ENCODE assay signal across 10 cellular contexts in the genomic region with DNA sequence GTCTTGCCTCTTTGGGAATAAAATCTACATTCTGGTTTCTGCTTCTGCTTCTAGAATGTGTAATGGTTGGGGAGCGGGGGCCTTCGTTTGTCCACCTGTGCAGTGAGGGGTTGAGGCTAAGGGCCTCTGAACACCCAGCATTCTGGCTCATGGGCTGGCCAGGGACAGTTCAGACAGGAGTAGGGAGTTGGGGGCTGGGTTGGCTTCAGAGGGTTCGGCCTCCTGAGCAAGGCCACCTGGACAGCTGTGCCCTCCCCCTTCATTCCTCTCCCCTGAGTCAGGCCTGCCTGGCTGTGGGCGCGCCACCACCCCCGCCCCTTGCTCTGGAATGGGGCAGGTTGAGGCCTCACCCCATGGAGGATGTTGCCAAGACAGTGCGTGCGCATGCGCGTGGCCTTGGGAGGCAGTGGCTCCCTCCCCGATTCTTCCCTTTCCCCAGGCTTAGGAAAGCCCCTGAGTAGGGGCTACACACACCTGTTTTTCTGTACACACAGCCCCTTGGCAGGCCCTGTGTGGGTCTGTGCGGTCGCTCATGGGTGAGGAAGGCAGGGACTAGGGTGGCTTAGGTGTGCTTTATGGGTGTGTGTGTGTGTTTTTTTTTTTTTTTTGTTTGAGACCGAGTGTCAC. TPM values are rescaled to one million over a fixed set of nuclear protein-coding genes. Genes with fewer than 3 reads are reported as not detected.
DNase-seq lines count a peak whose midpoint lies in the region; ATAC-seq and TF ChIP-seq lines count a peak whose summit lies in the region.
"Had no signal": no experiment of that assay in that cellular context is flagged by ENCODE, and none has a peak within 500 bp of the region (broad histone marks: within the 10 kb centered on the region; RNA-seq: fewer than 3 reads in every experiment).

No MANE protein-coding gene starts in this region.

- H3K4me3 ChIP-seq in astrocyte of the spinal cord (ENCODE audit: low read depth, low read length), result no peak overlapping the region
- no peak overlapping the region for H3K4me3 ChIP-seq in upper lobe of left lung
- no peak overlapping the region for H3K4me3 ChIP-seq in aorta (ENCODE audit: low read length in 2 of 2)

- CTCF ChIA-PET in activated naive CD4-positive, alpha-beta T cell treated with anti-CD3 and anti-CD28 coated beads for 36 hours (lab: Charles Lee), result interaction anchor here (1.1 to 2.9 kb wide), 2 partner anchors 13 kb away, joined by 3 to 15 read pairs; no protein-coding TSS in a partner anchor

- H3K4me3 Mint-ChIP-seq in activated naive CD4-positive, alpha-beta T cell treated with anti-CD3 and anti-CD28 coated beads for 36 hours, result no peak overlapping the region
- H3K4me3 Mint-ChIP-seq: neural crest cell had no signal

- peak overlapping the region; percentile 56 for H3K27ac Mint-ChIP-seq in activated naive CD4-positive, alpha-beta T cell treated with anti-CD3 and anti-CD28 coated beads for 36 hours

- TF ChIP-seq POLR2A in upper lobe of left lung (IDR thresholded peaks at IDR 0.05), result peak in 1 of 4 donors; percentile 36

- intact Hi-C loops in activated naive CD4-positive, alpha-beta T cell treated with anti-CD3 and anti-CD28 coated beads for 36 hours (cut with micrococcal nuclease), result loop anchor here (1.0 kb wide), 1 partner anchor 39 kb away; no protein-coding TSS in a partner anchor
- intact Hi-C loops in aorta (cut with DNase I), result loop anchor here in 1 of 2 donors (5.0 kb wide), 1 partner anchor 48 kb away; no protein-coding TSS in a partner anchor

- H3K4me1 Mint-ChIP-seq in activated naive CD4-positive, alpha-beta T cell treated with anti-CD3 and anti-CD28 coated beads for 36 hours (ENCODE audit: low read depth), result peaks cover 26% of the 10 kb centered on the region

- WGBS in upper lobe of left lung, 2 donors, result 68 to 80% methylated on average over 6 to 14 of the region's 14 CpGs
- WGBS in aorta, 2 donors, result 86 to 91% methylated on average over 14 of the region's 14 CpGs

- no peaks in the 10 kb centered on the region for H3K36me3 Mint-ChIP-seq in activated naive CD4-positive, alpha-beta T cell treated with anti-CD3 and anti-CD28 coated beads for 36 hours (ENCODE audit: low read depth)

- no peak for TF ChIP-seq CTCF in astrocyte of the spinal cord (IDR thresholded peaks at IDR 0.05; ENCODE audit: low read depth, low read length)
- TF ChIP-seq CTCF in upper lobe of left lung (IDR thresholded peaks at IDR 0.05), result no peak

- in situ Hi-C loops in astrocyte of the spinal cord (cut with HindIII; ENCODE audit: low sequenced_read_pairs), result no loop called here

- peak in 1 of 4 donors; percentile 77 for TF ChIP-seq EP300 in upper lobe of left lung (IDR thresholded peaks at IDR 0.05)

- H3K27ac ChIP-seq in upper lobe of left lung, result peak overlapping the region; percentile 85 to 91 (median 86)
- no peak overlapping the region for H3K27ac ChIP-seq in aorta (ENCODE audit: low read depth in 1 of 2, low read length in 2 of 2)

- no peaks in the 10 kb centered on the region for H3K27me3 Mint-ChIP-seq in activated naive CD4-positive, alpha-beta T cell treated with anti-CD3 and anti-CD28 coated beads for 36 hours (ENCODE audit: low read depth)

- no peaks in the 10 kb centered on the region for H3K36me3 ChIP-seq in upper lobe of left lung
- no peaks in the 10 kb centered on the region for H3K36me3 ChIP-seq in aorta (ENCODE audit: control insufficient read depth in 1 of 2, insufficient read depth in 2 of 2, low read length in 1 of 2)

- no peaks in the 10 kb centered on the region for H3K9me3 ChIP-seq in upper lobe of left lung
- no peaks in the 10 kb centered on the region for H3K9me3 ChIP-seq in aorta (ENCODE audit: control insufficient read depth, low read length)

- DNase-seq in activated naive CD4-positive, alpha-beta T cell treated with anti-CD3 and anti-CD28 coated beads for 36 hours, result no peak
- DNase-seq in activated naive CD4-positive, alpha-beta T cell treated with anti-CD3 and anti-CD28 coated beads, Interleukin-2, amount 50 U/mL, for 16 hours, result no peak
- DNase-seq in astrocyte of the spinal cord (ENCODE audit: low read depth, low spot score) (peak; percentile 49), left kidney (ENCODE audit: low read depth, low spot score) (peak; percentile 95), upper lobe of left lung (peak; percentile 94 to 97), aorta (no peak), DMS79 treated with DMSO at 0.1 percent for 48 hours (lab: John Stamatoyannopoulos, UW) (no peak), mesenteric fat pad (ENCODE audit: low spot score) (no peak)
- DNase-seq: NCI-H524 treated with DMSO at 0.1 percent for 48 hours had no signal

- ATAC-seq in upper lobe of left lung (ENCODE audit: low FRiP score in 2 of 2) (peak; percentile 80 to 96), aorta (ENCODE audit: low FRiP score) (no peak)

- H3K27me3 ChIP-seq in upper lobe of left lung, result no peaks in the 10 kb centered on the region
- no peaks in the 10 kb centered on the region for H3K27me3 ChIP-seq in aorta (ENCODE audit: control insufficient read depth in 1 of 2, insufficient read depth in 2 of 2, low read length in 1 of 2)

- H3K9me3 Mint-ChIP-seq in activated naive CD4-positive, alpha-beta T cell treated with anti-CD3 and anti-CD28 coated beads for 36 hours, result no peaks in the 10 kb centered on the region
- H3K9me3 Mint-ChIP-seq: neural crest cell had no signal

- H3K4me1 ChIP-seq in upper lobe of left lung (peaks cover 22 to 63% (median 46%) of the 10 kb centered on the region in 4 donors), aorta (ENCODE audit: control insufficient read depth in 1 of 2, insufficient read depth in 2 of 2, low read length in 2 of 2) (no peaks in the 10 kb centered on the region)

RNA-seq across cellular contexts. Expression of gene YARS1, which starts 57.0 kb away (rescaled TPM):
- 100 to 1,000 TPM; 293 to 312 TPM for total RNA-seq in activated naive CD4-positive, alpha-beta T cell treated with anti-CD3 and anti-CD28 coated beads for 36 hours
- total RNA-seq in upper lobe of left lung (100 to 1,000 TPM in 3 of 6 donors, 10 to 100 TPM in 3; 82.1 to 110 (median 95.1) TPM), aorta (10 to 100 TPM; 55.2 to 76.1 TPM), mesenteric fat pad (125 TPM)
- polyA plus RNA-seq in aorta, result 10 to 100 TPM; 20.4 to 38.7 TPM

RNA-seq across cellular contexts. Expression of gene S100PBP, which starts 57.3 kb away (rescaled TPM):
- 10 to 100 TPM; 26.1 to 31.2 TPM for total RNA-seq in activated naive CD4-positive, alpha-beta T cell treated with anti-CD3 and anti-CD28 coated beads for 36 hours
- total RNA-seq in upper lobe of left lung, result 10 to 100 TPM; 20.8 to 85.9 (median 34.9) TPM
- 10 to 100 TPM; 37.4 to 60.7 TPM for total RNA-seq in aorta
- polyA plus RNA-seq in aorta, result 10 to 100 TPM in 1 of 2 donors, 1 to 10 TPM in 1; 2.8 to 12.1 TPM
- total RNA-seq in mesenteric fat pad, result 25.0 TPM

RNA-seq across cellular contexts. Expression of gene SYNC, which starts 57.5 kb away (rescaled TPM):
- not detected for total RNA-seq in activated naive CD4-positive, alpha-beta T cell treated with anti-CD3 and anti-CD28 coated beads for 36 hours
- total RNA-seq in upper lobe of left lung (10 to 100 TPM; 12.0 to 33.5 (median 25.8) TPM), aorta (10 to 100 TPM; 37.5 to 89.8 TPM), mesenteric fat pad (27.1 TPM)
- polyA plus RNA-seq in aorta, result 10 to 100 TPM; 11.4 to 36.8 TPM

Comparison
In these comparisons a context has a peak if more than half of its experiments do, and no peak if none do; other contexts are left out.
1. DNase-seq: peak in astrocyte of the spinal cord (single experiment), left kidney (single experiment) and upper lobe of left lung (2 of 2); none in activated naive CD4-positive, alpha-beta T cell treated with anti-CD3 and anti-CD28 coated beads for 36 hours (single experiment), activated naive CD4-positive, alpha-beta T cell treated with anti-CD3 and anti-CD28 coated beads, Interleukin-2, amount 50 U/mL, for 16 hours (single experiment), aorta (0 of 2), DMS79 treated with DMSO at 0.1 percent for 48 hours (single experiment) and mesenteric fat pad (single experiment).
2. H3K27ac ChIP-seq: peak in upper lobe of left lung (4 of 4); none in aorta (0 of 2).
3. RNA of gene SYNC, which starts 57.5 kb away (total RNA-seq): 37.5 to 89.8 TPM in aorta, 27.1 TPM in mesenteric fat pad (single experiment) and 12.0 to 33.5 TPM in upper lobe of left lung; not detected in activated naive CD4-positive, alpha-beta T cell treated with anti-CD3 and anti-CD28 coated beads for 36 hours; every median in the first group is over 10 times any median in the second.